ENCODE assay signal across 8 cellular contexts in the genomic region with DNA sequence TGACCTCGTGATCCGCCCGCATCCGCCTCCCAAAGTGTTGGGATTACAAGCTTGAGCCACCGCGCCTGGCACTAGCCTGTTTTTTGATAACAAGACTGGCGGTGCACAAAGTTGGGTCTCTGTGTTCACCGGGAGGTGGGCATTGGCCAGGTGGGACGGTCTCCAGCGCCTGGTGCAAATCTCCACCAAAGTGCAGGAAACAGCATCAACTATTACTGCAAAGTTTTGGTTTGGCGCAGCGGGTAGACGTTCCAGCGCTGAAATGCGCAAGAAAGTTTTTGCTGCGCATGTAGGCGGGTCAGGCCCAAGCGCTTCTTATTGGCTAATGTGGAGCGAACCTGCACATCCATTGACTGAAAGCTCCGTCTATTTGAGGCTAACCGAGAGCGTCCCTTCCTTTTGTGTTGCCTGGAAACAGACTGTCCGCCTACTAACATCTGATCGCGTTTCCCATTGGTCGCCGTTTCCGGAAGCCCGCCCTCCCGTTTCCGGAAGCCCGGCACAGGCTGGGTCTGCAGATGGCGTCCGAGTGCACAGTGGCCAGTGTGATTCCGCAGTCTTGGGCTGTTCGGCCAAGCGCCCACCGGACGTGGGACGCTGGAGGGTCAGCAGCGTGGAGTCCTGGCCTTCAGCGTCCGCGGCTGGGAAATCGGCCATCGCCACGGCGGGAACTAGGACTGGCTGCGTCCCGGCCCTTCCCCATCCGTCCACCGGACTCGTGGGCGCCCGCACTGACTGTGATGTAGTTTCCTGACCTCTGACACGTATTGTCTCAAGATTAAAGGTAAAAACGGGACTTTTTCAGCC. TPM values are rescaled to one million over a fixed set of nuclear protein-coding genes. Genes with fewer than 3 reads are reported as not detected.
DNase-seq lines count a peak whose midpoint lies in the region; ATAC-seq and TF ChIP-seq lines count a peak whose summit lies in the region.

No MANE protein-coding gene starts in this region.

- no peaks in the 10 kb centered on the region for H3K9me3 ChIP-seq in NT2/D1 (ENCODE audit: insufficient read depth, low read length)

- BruUV-seq in Calu3 (replicated peaks; lab: Mats Ljungman, UMichigan), result no TSS peak

- H3K9me3 Mint-ChIP-seq in Calu3 (ENCODE audit: low read depth, unreplicated experiment) (peaks cover 15% of the 10 kb centered on the region), endothelial cell (ENCODE audit: unreplicated experiment) (peaks cover 6% of the 10 kb centered on the region), mesothelial cell of epicardium (peaks cover 23% of the 10 kb centered on the region)

- H3K4me3 Mint-ChIP-seq in Calu3 (ENCODE audit: low read depth, unreplicated experiment) (peak overlapping the region; percentile 92), endothelial cell (ENCODE audit: unreplicated experiment) (peak overlapping the region; percentile 96), mesothelial cell of epicardium (peak overlapping the region; percentile 99)

- H3K36me3 Mint-ChIP-seq in Calu3 (ENCODE audit: insufficient read depth, unreplicated experiment) (peaks cover 35% of the 10 kb centered on the region), endothelial cell (ENCODE audit: low read depth, unreplicated experiment) (peaks cover 22% of the 10 kb centered on the region), mesothelial cell of epicardium (peaks cover 31% of the 10 kb centered on the region)

- H3K4me1 ChIP-seq in NT2/D1 (ENCODE audit: insufficient read depth, insufficient read length), result peaks cover 9% of the 10 kb centered on the region

- peak overlapping the region; percentile 91 for H3K9ac ChIP-seq in NT2/D1 (ENCODE audit: insufficient read length, low read depth)

- peak overlapping the region; percentile 94 for H3K27ac Mint-ChIP-seq in Calu3 (ENCODE audit: unreplicated experiment)
- peak overlapping the region; percentile 96 for H3K27ac Mint-ChIP-seq in endothelial cell (ENCODE audit: unreplicated experiment)
- peak overlapping the region; percentile 94 for H3K27ac Mint-ChIP-seq in mesothelial cell of epicardium

- peak; percentile 97 for DNase-seq in Calu3
- peak; percentile 28 to 98 (median 95) for DNase-seq in HUDEP-2 (lab: John Stamatoyannopoulos, UW; ENCODE audit: unreplicated experiment in 76 of 76)
- peak; percentile 94 for DNase-seq in NT2/D1 (ENCODE audit: low read depth, low spot score)
- peak; percentile 88 for DNase-seq in activated CD8-positive, alpha-beta memory T cell treated with anti-CD3 and anti-CD28 coated beads, Interleukin-2, amount 50 U/mL, for 4 hours
- peak; percentile 93 for DNase-seq in endothelial cell (ENCODE audit: low spot score)
- DNase-seq in mesothelial cell of epicardium (ENCODE audit: low spot score in 2 of 2, unreplicated experiment in 2 of 2), result peak; percentile 83 to 94
- peak; percentile 86 for DNase-seq in stimulated activated CD8-positive, alpha-beta memory T cell treated with anti-CD3 and anti-CD28 coated beads, Interleukin-15, amount 100 ng/mL, for 48 hours (ENCODE audit: low read depth in 2 of 2)

- no peaks in the 10 kb centered on the region for H3K27me3 Mint-ChIP-seq in Calu3 (ENCODE audit: unreplicated experiment)
- peaks cover 8% of the 10 kb centered on the region for H3K27me3 Mint-ChIP-seq in endothelial cell (ENCODE audit: unreplicated experiment)
- H3K27me3 Mint-ChIP-seq in mesothelial cell of epicardium (ENCODE audit: low read depth), result no peaks in the 10 kb centered on the region

- CTCF ChIA-PET in Calu3 (lab: Charles Lee), result interaction anchor here (0.7 to 1.0 kb wide), 2 partner anchors 17 to 700 kb away, joined by 4 to 5 read pairs; a partner anchor contains a TSS

- ATAC-seq in GM21381 (IDR thresholded peaks at IDR 0.05; ENCODE audit: unreplicated experiment), result peak; percentile 94

- H3K4me1 Mint-ChIP-seq in Calu3 (ENCODE audit: low read depth, unreplicated experiment) (peaks cover 12% of the 10 kb centered on the region), endothelial cell (ENCODE audit: unreplicated experiment) (peaks cover 14% of the 10 kb centered on the region), mesothelial cell of epicardium (peaks cover 9% of the 10 kb centered on the region)

- TF ChIP-seq CTCF in Calu3 (IDR thresholded peaks at IDR 0.05; ENCODE audit: unreplicated experiment) (peak; percentile 26), endothelial cell (IDR thresholded peaks at IDR 0.05; ENCODE audit: unreplicated experiment) (no peak), mesothelial cell of epicardium (IDR thresholded peaks at IDR 0.05; ENCODE audit: unreplicated experiment) (no peak)

- peaks cover 12% of the 10 kb centered on the region for H3K36me3 ChIP-seq in NT2/D1 (ENCODE audit: insufficient read depth, insufficient read length, low read length)

- intact Hi-C loops in Calu3 (cut with micrococcal nuclease; ENCODE audit: unreplicated experiment), result no loop called here

- H3K27me3 ChIP-seq in NT2/D1 (ENCODE audit: insufficient read depth, insufficient read length), result no peaks in the 10 kb centered on the region

- peak overlapping the region; percentile 91 for H3K4me3 ChIP-seq in NT2/D1 (ENCODE audit: insufficient read length, low read depth)

RNA-seq across cellular contexts. Expression of a gene that starts 53.3 kb away (rescaled TPM):
- total RNA-seq in Calu3 (2022) (5.6 and 6.3 TPM in 2 replicates), endothelial cell (ENCODE audit: unreplicated experiment) (4.9 TPM), mesothelial cell of epicardium (8.5 to 9.4 TPM (median 8.6 TPM) in 3 replicates)

Comparison
In these comparisons a context has a peak if more than half of its experiments do, and no peak if none do; other contexts are left out.
1. Peak in every context shown above with its lines: DNase-seq, ATAC-seq and H3K4me3 ChIP-seq.